ENCODE assay signal across 36 cellular contexts in genomic region chr16:87054856-87055255, GRCh38.
"Had no signal": no experiment of that assay in that cellular context is flagged by ENCODE, and none has a peak within 500 bp of the region (broad histone marks: within the 10 kb centered on the region; RNA-seq: fewer than 3 reads in every experiment).

No MANE protein-coding gene starts in this region.

- H3K4me1 Mint-ChIP-seq: activated B cell treated with CpG ODN at 0.5 μM for 24 hours; activated CD4-positive, alpha-beta T cell treated with anti-CD3 and anti-CD28 coated beads, Interleukin-2, amount 10 ng/mL, durations not matched to agents 24 days and 14 days; activated naive CD8-positive, alpha-beta T cell treated with anti-CD3 and anti-CD28 coated beads for 36 hours; activated T-helper 17 cell treated with anti-CD3 and anti-CD28 coated beads, Interleukin-2, amount 50 U/mL, for 72 hours; brain; central memory CD8-positive, alpha-beta T cell had no signal

- H3K27me3 ChIP-seq: ascending aorta had no signal

- DNase-seq: activated B cell treated with CpG ODN at 0.5 μM for 24 hours; activated CD4-positive, alpha-beta memory T cell treated with anti-CD3 and anti-CD28 coated beads for 36 hours; activated CD4-positive, alpha-beta T cell treated with anti-CD3 and anti-CD28 coated beads for 4 hours; activated CD4-positive, alpha-beta T cell treated with anti-CD3 and anti-CD28 coated beads, Interleukin-2, amount 10 ng/mL, durations not matched to agents 24 days and 14 days; activated CD4-positive, alpha-beta T cell treated with anti-CD3 and anti-CD28 coated beads, Interleukin-2, amount 50 U/mL, for 1 hour; activated CD4-positive, alpha-beta T cell treated with anti-CD3 and anti-CD28 coated beads, Interleukin-2, amount 50 U/mL, for 4 hours; activated CD4-positive, CD25-positive, alpha-beta regulatory T cell treated with anti-CD3 and anti-CD28 coated beads, Interleukin-2, amount 50 U/mL, for 72 hours; activated CD8-positive, alpha-beta memory T cell treated with anti-CD3 and anti-CD28 coated beads, Interleukin-2, amount 50 U/mL, for 4 hours; activated CD8-positive, alpha-beta T cell treated with anti-CD3 and anti-CD28 coated beads for 36 hours; activated gamma-delta T cell treated with Interleukin-2 at 50 U/mL for 16 hours; activated naive CD4-positive, alpha-beta T cell; activated naive CD4-positive, alpha-beta T cell treated with anti-CD3 and anti-CD28 coated beads for 36 hours; activated naive CD4-positive, alpha-beta T cell treated with anti-CD3 and anti-CD28 coated beads, Interleukin-2, amount 50 U/mL, for 16 hours; activated naive CD8-positive, alpha-beta T cell treated with anti-CD3 and anti-CD28 coated beads for 36 hours; activated T-cell treated with anti-CD3 and anti-CD28 coated beads for 4 hours; activated T-cell treated with anti-CD3 and anti-CD28 coated beads, Interleukin-2, amount 50 U/mL, for 1 hour; activated T-cell treated with anti-CD3 and anti-CD28 coated beads, Interleukin-2, amount 50 U/mL, for 4 hours; activated T-cell treated with anti-CD3 and anti-CD28 coated beads, Interleukin-2, amount 50 U/mL, for 72 hours; adrenal gland; amygdala; anterior cingulate cortex; caudate nucleus; cerebellar nuclear complex; SW 1271; T-helper 1 cell; T-helper 2 cell; T-helper 9 cell had no signal

- H3K4me3 ChIP-seq: adrenal gland, ascending aorta had no signal

- ATAC-seq: activated CD8-positive, alpha-beta T cell treated with anti-CD3 and anti-CD28 coated beads for 36 hours; activated naive CD4-positive, alpha-beta T cell treated with anti-CD3 and anti-CD28 coated beads, Interleukin-2, amount 50 U/mL, for 72 hours; activated T-cell treated with anti-CD3 and anti-CD28 coated beads, Interleukin-2, amount 50 U/mL, for 4 hours; activated T-cell treated with anti-CD3 and anti-CD28 coated beads, Interleukin-2, amount 50 U/mL, for 72 hours; activated T-helper 17 cell treated with anti-CD3 and anti-CD28 coated beads, Interleukin-2, amount 50 U/mL, for 72 hours had no signal

- H3K27ac Mint-ChIP-seq: activated B cell treated with CpG ODN at 0.5 μM for 24 hours; activated CD4-positive, alpha-beta memory T cell treated with anti-CD3 and anti-CD28 coated beads for 36 hours; activated CD4-positive, alpha-beta T cell treated with anti-CD3 and anti-CD28 coated beads, Interleukin-2, amount 10 ng/mL, durations not matched to agents 24 days and 14 days; activated CD8-positive, alpha-beta T cell treated with anti-CD3 and anti-CD28 coated beads for 36 hours; activated naive CD4-positive, alpha-beta T cell treated with anti-CD3 and anti-CD28 coated beads for 36 hours; activated naive CD4-positive, alpha-beta T cell treated with anti-CD3 and anti-CD28 coated beads, Interleukin-2, amount 50 U/mL, for 72 hours; activated naive CD8-positive, alpha-beta T cell treated with anti-CD3 and anti-CD28 coated beads for 36 hours; activated T-cell treated with anti-CD3 and anti-CD28 coated beads, Interleukin-2, amount 50 U/mL, for 72 hours; activated T-helper 1 cell treated with anti-CD3 and anti-CD28 coated beads, Interleukin-12 subunit alpha, Interleukin-12 subunit beta, Interleukin-2, Interleukin-4 antibody, amounts not matched to agents 30 ng/mL and 10 ng/mL and 1 ng/mL, durations not matched to agents 14 hours and 24 hours and 36 hours; activated T-helper 17 cell treated with anti-CD3 and anti-CD28 coated beads, Interleukin-2, amount 50 U/mL, for 72 hours; brain; T-helper 1 cell treated with Interleukin-12 subunit alpha and Interleukin-12 subunit beta and Interleukin-4 antibody, amounts not matched to agents 30 μg/mL and 1 μg/mL, for 36 hours; T-helper 2 cell treated with Interferon-gamma antibody and Interleukin-4, amounts not matched to agents 5 μg/mL and 100 μg/mL, for 36 hours had no signal

- H3K36me3 ChIP-seq: adrenal gland, ascending aorta had no signal

- H3K27ac ChIP-seq: adrenal gland, ascending aorta, VCaP had no signal

- H3K4me3 Mint-ChIP-seq: activated B cell treated with CpG ODN at 0.5 μM for 24 hours; activated CD4-positive, alpha-beta memory T cell treated with anti-CD3 and anti-CD28 coated beads for 36 hours; activated CD4-positive, alpha-beta T cell treated with anti-CD3 and anti-CD28 coated beads, Interleukin-2, amount 10 ng/mL, durations not matched to agents 24 days and 14 days; activated CD8-positive, alpha-beta T cell treated with anti-CD3 and anti-CD28 coated beads for 36 hours; activated naive CD4-positive, alpha-beta T cell treated with anti-CD3 and anti-CD28 coated beads for 36 hours; activated naive CD8-positive, alpha-beta T cell treated with anti-CD3 and anti-CD28 coated beads for 36 hours; activated T-cell treated with anti-CD3 and anti-CD28 coated beads, Interleukin-2, amount 50 U/mL, for 4 hours; activated T-cell treated with anti-CD3 and anti-CD28 coated beads, Interleukin-2, amount 50 U/mL, for 72 hours; activated T-helper 1 cell treated with anti-CD3 and anti-CD28 coated beads, Interleukin-12 subunit alpha, Interleukin-12 subunit beta, Interleukin-2, Interleukin-4 antibody, amounts not matched to agents 30 ng/mL and 10 ng/mL and 1 ng/mL, durations not matched to agents 14 hours and 24 hours and 36 hours; activated T-helper 17 cell treated with anti-CD3 and anti-CD28 coated beads, Interleukin-2, amount 50 U/mL, for 72 hours; brain; central memory CD8-positive, alpha-beta T cell; T-helper 1 cell treated with Interleukin-12 subunit alpha and Interleukin-12 subunit beta and Interleukin-4 antibody, amounts not matched to agents 30 μg/mL and 1 μg/mL, for 36 hours; T-helper 2 cell treated with Interferon-gamma antibody and Interleukin-4, amounts not matched to agents 5 μg/mL and 100 μg/mL, for 36 hours had no signal

- H3K36me3 Mint-ChIP-seq: activated CD4-positive, alpha-beta memory T cell treated with anti-CD3 and anti-CD28 coated beads for 36 hours; activated naive CD8-positive, alpha-beta T cell treated with anti-CD3 and anti-CD28 coated beads for 36 hours; brain had no signal

- H3K9me3 ChIP-seq: adrenal gland, ascending aorta had no signal

- H3K4me1 ChIP-seq: adrenal gland, ascending aorta had no signal

- H3K9me3 Mint-ChIP-seq: activated B cell treated with CpG ODN at 0.5 μM for 24 hours; activated CD4-positive, alpha-beta memory T cell treated with anti-CD3 and anti-CD28 coated beads for 36 hours; activated CD4-positive, alpha-beta T cell treated with anti-CD3 and anti-CD28 coated beads, Interleukin-2, amount 10 ng/mL, durations not matched to agents 24 days and 14 days; activated naive CD4-positive, alpha-beta T cell treated with anti-CD3 and anti-CD28 coated beads for 36 hours; activated T-helper 1 cell treated with anti-CD3 and anti-CD28 coated beads, Interleukin-12 subunit alpha, Interleukin-12 subunit beta, Interleukin-2, Interleukin-4 antibody, amounts not matched to agents 30 ng/mL and 10 ng/mL and 1 ng/mL, durations not matched to agents 14 hours and 24 hours and 36 hours; central memory CD8-positive, alpha-beta T cell; T-helper 1 cell treated with Interleukin-12 subunit alpha and Interleukin-12 subunit beta and Interleukin-4 antibody, amounts not matched to agents 30 μg/mL and 1 μg/mL, for 36 hours; T-helper 2 cell treated with Interferon-gamma antibody and Interleukin-4, amounts not matched to agents 5 μg/mL and 100 μg/mL, for 36 hours had no signal
